Comparison of ENCODE assay signal across 28 cellular contexts in genomic region chr18:47143899-47144485, GRCh38.
"Had no signal": no experiment of that assay in that cellular context is flagged by ENCODE, and none has a peak within 500 bp of the region (broad histone marks: within the 10 kb centered on the region; RNA-seq: fewer than 3 reads in every experiment).

No MANE protein-coding gene starts in this region.

- H3K27ac Mint-ChIP-seq: activated CD8-positive, alpha-beta T cell treated with anti-CD3 and anti-CD28 coated beads, Interleukin-2, amount 10 ng/mL, durations not matched to agents 7 days and 5 days; activated naive CD8-positive, alpha-beta T cell treated with anti-CD3 and anti-CD28 coated beads, Interleukin-2, amount 10 ng/mL, durations not matched to agents 7 days and 5 days; T-helper 17 cell; WTC11 had no signal

- H3K9me3 ChIP-seq: adrenal gland had no signal

- H3K27me3 ChIP-seq: adrenal gland had no signal

- H3K27me3 Mint-ChIP-seq: activated naive CD8-positive, alpha-beta T cell treated with anti-CD3 and anti-CD28 coated beads, Interleukin-2, amount 10 ng/mL, durations not matched to agents 7 days and 5 days; central memory CD8-positive, alpha-beta T cell; T-helper 17 cell had no signal

- H3K9me3 Mint-ChIP-seq: central memory CD8-positive, alpha-beta T cell; WTC11 had no signal

- DNase-seq: activated CD4-positive, alpha-beta T cell treated with anti-CD3 and anti-CD28 coated beads for 48 hours; activated CD4-positive, alpha-beta T cell treated with anti-CD3 and anti-CD28 coated beads, Interleukin-2, amount 50 U/mL, for 4 hours; activated CD4-positive, CD25-positive, alpha-beta regulatory T cell treated with anti-CD3 and anti-CD28 coated beads, Interleukin-2, amount 50 U/mL, for 72 hours; activated CD8-positive, alpha-beta memory T cell treated with anti-CD3 and anti-CD28 coated beads, Interleukin-2, amount 50 U/mL, for 48 hours; activated CD8-positive, alpha-beta T cell treated with anti-CD3 and anti-CD28 coated beads, Interleukin-2, amount 10 ng/mL, durations not matched to agents 7 days and 5 days; activated naive CD4-positive, alpha-beta T cell treated with anti-CD3 and anti-CD28 coated beads, Interleukin-2, amount 50 U/mL, for 16 hours; activated naive CD8-positive, alpha-beta T cell treated with anti-CD3 and anti-CD28 coated beads, Interleukin-2, amount 10 ng/mL, durations not matched to agents 7 days and 5 days; activated T-cell treated with anti-CD3 and anti-CD28 coated beads, Interleukin-2, amount 50 U/mL, for 1 hour; adrenal gland; anterior cingulate cortex; KG1; NCI-H1092 treated with DMSO at 0.1 percent for 48 hours; NCI-H1417 treated with DMSO at 0.1 percent for 48 hours; NCI-H1694; NCI-H2029; NCI-H2107; NCI-H2171 treated with DMSO at 0.1 percent for 48 hours; NCI-H226; NCI-H510A; NCI-H526 treated with DMSO at 0.1 percent for 48 hours; NCI-H82; SHP77 treated with DMSO at 0.1 percent for 48 hours; T-helper 17 cell; T-helper 9 cell had no signal

- H3K4me3 ChIP-seq: adrenal gland had no signal

- H3K27ac ChIP-seq: RWPE1 had no signal

- H3K4me3 Mint-ChIP-seq: activated CD8-positive, alpha-beta T cell treated with anti-CD3 and anti-CD28 coated beads, Interleukin-2, amount 10 ng/mL, durations not matched to agents 7 days and 5 days; activated naive CD8-positive, alpha-beta T cell treated with anti-CD3 and anti-CD28 coated beads, Interleukin-2, amount 10 ng/mL, durations not matched to agents 7 days and 5 days; central memory CD8-positive, alpha-beta T cell; T-helper 17 cell; WTC11 had no signal

- ATAC-seq: activated CD8-positive, alpha-beta T cell treated with anti-CD3 and anti-CD28 coated beads, Interleukin-2, amount 10 ng/mL, durations not matched to agents 7 days and 5 days; Panc1; T-helper 17 cell; WTC11 had no signal

- H3K36me3 ChIP-seq: adrenal gland had no signal
